In genomic region chr5:173742432-173742816, GRCh38 we compare ENCODE assay signal across 12 cellular contexts.
A peak's percentile ranks its signal among the peaks of the same experiment; 100 is the strongest.
DNase-seq lines count a peak whose midpoint lies in the region; ATAC-seq, FAIRE-seq and TF ChIP-seq lines count a peak whose summit lies in the region.
"Had no signal": no experiment of that assay in that cellular context is flagged by ENCODE, and none has a peak within 500 bp of the region (broad histone marks: within the 10 kb centered on the region; RNA-seq: fewer than 3 reads in every experiment).

No MANE protein-coding gene starts in this region.

- ATAC-seq in activated CD8-positive, alpha-beta T cell treated with anti-CD3 and anti-CD28 coated beads for 36 hours, result peak; percentile 69
- no peak for ATAC-seq in activated CD8-positive, alpha-beta T cell treated with anti-CD3 and anti-CD28 coated beads, Interleukin-2, amount 10 ng/mL, durations not matched to agents 7 days and 5 days
- ATAC-seq in GM21529 (IDR thresholded peaks at IDR 0.05; ENCODE audit: unreplicated experiment), result peak; percentile 63
- peak; percentile 82 for ATAC-seq in HG03354 (IDR thresholded peaks at IDR 0.05; ENCODE audit: poor library complexity, severe bottlenecking, unreplicated experiment)
- ATAC-seq in stimulated activated effector memory CD8-positive, alpha-beta T cell treated with anti-CD3 and anti-CD28 coated beads, Interleukin-12 subunit alpha, Interleukin-12 subunit beta, amount 100 ng/mL, for 72 hours, result peak; percentile 62
- ATAC-seq: body of pancreas had no signal

- no peaks in the 10 kb centered on the region for H3K36me3 Mint-ChIP-seq in activated CD8-positive, alpha-beta T cell treated with anti-CD3 and anti-CD28 coated beads for 36 hours (ENCODE audit: low read depth)
- no peaks in the 10 kb centered on the region for H3K36me3 Mint-ChIP-seq in activated CD8-positive, alpha-beta T cell treated with anti-CD3 and anti-CD28 coated beads, Interleukin-2, amount 10 ng/mL, durations not matched to agents 7 days and 5 days (ENCODE audit: low read depth)
- no peaks in the 10 kb centered on the region for H3K36me3 Mint-ChIP-seq in stimulated activated effector memory CD8-positive, alpha-beta T cell treated with anti-CD3 and anti-CD28 coated beads, Interleukin-12 subunit alpha, Interleukin-12 subunit beta, amount 100 ng/mL, for 72 hours
- H3K36me3 Mint-ChIP-seq in activated T-helper 2 cell treated with anti-CD3 and anti-CD28 coated beads, Interferon-gamma antibody, Interleukin-2, Interleukin-4, amounts not matched to agents 10 μg/mL and 5 μg/mL and 100 μg/mL, durations not matched to agents 14 hours and 24 hours and 36 hours (ENCODE audit: low read depth), result no peaks in the 10 kb centered on the region

- H3K27ac ChIP-seq in substantia nigra (ENCODE audit: low read depth, low read length, poor library complexity, severe bottlenecking), result no peak overlapping the region
- H3K27ac ChIP-seq: body of pancreas, VCaP had no signal

- no peaks in the 10 kb centered on the region for H3K9me3 Mint-ChIP-seq in activated CD8-positive, alpha-beta T cell treated with anti-CD3 and anti-CD28 coated beads for 36 hours
- no peaks in the 10 kb centered on the region for H3K9me3 Mint-ChIP-seq in activated CD8-positive, alpha-beta T cell treated with anti-CD3 and anti-CD28 coated beads, Interleukin-2, amount 10 ng/mL, durations not matched to agents 7 days and 5 days (ENCODE audit: insufficient read depth)
- H3K9me3 Mint-ChIP-seq in stimulated activated effector memory CD8-positive, alpha-beta T cell treated with anti-CD3 and anti-CD28 coated beads, Interleukin-12 subunit alpha, Interleukin-12 subunit beta, amount 100 ng/mL, for 72 hours, result no peaks in the 10 kb centered on the region
- no peaks in the 10 kb centered on the region for H3K9me3 Mint-ChIP-seq in activated T-helper 2 cell treated with anti-CD3 and anti-CD28 coated beads, Interferon-gamma antibody, Interleukin-2, Interleukin-4, amounts not matched to agents 10 μg/mL and 5 μg/mL and 100 μg/mL, durations not matched to agents 14 hours and 24 hours and 36 hours

- H3K27me3 Mint-ChIP-seq in activated CD8-positive, alpha-beta T cell treated with anti-CD3 and anti-CD28 coated beads for 36 hours, result no peaks in the 10 kb centered on the region
- H3K27me3 Mint-ChIP-seq in activated CD8-positive, alpha-beta T cell treated with anti-CD3 and anti-CD28 coated beads, Interleukin-2, amount 10 ng/mL, durations not matched to agents 7 days and 5 days (ENCODE audit: low read depth), result no peaks in the 10 kb centered on the region
- H3K27me3 Mint-ChIP-seq in activated T-helper 2 cell treated with anti-CD3 and anti-CD28 coated beads, Interferon-gamma antibody, Interleukin-2, Interleukin-4, amounts not matched to agents 10 μg/mL and 5 μg/mL and 100 μg/mL, durations not matched to agents 14 hours and 24 hours and 36 hours (ENCODE audit: low read depth), result no peaks in the 10 kb centered on the region

- intact Hi-C loops in activated CD8-positive, alpha-beta T cell treated with anti-CD3 and anti-CD28 coated beads for 36 hours (cut with micrococcal nuclease), result no loop called here
- intact Hi-C loops in activated T-helper 2 cell treated with anti-CD3 and anti-CD28 coated beads, Interferon-gamma antibody, Interleukin-2, Interleukin-4, amounts not matched to agents 10 μg/mL and 5 μg/mL and 100 μg/mL, durations not matched to agents 14 hours and 24 hours and 36 hours (cut with micrococcal nuclease), result no loop called here

- DNase-seq in activated CD8-positive, alpha-beta T cell treated with anti-CD3 and anti-CD28 coated beads for 36 hours, result peak; percentile 20
- no peak for DNase-seq in activated CD8-positive, alpha-beta T cell treated with anti-CD3 and anti-CD28 coated beads, Interleukin-2, amount 10 ng/mL, durations not matched to agents 7 days and 5 days
- DNase-seq in stimulated activated effector memory CD8-positive, alpha-beta T cell treated with anti-CD3 and anti-CD28 coated beads, Interleukin-12 subunit alpha, Interleukin-12 subunit beta, amount 100 ng/mL, for 72 hours (ENCODE audit: low spot score in 2 of 2), result no peak
- DNase-seq in substantia nigra (lab: John Stamatoyannopoulos, UW), result no peak
- DNase-seq in activated T-helper 2 cell treated with anti-CD3 and anti-CD28 coated beads, Interferon-gamma antibody, Interleukin-2, Interleukin-4, amounts not matched to agents 10 μg/mL and 5 μg/mL and 100 μg/mL, durations not matched to agents 14 hours and 24 hours and 36 hours (ENCODE audit: low spot score), result no peak
- DNase-seq in frontal cortex (ENCODE audit: low spot score in 2 of 2), result no peak
- DNase-seq: ACHN, body of pancreas, KBM-7 had no signal

- H3K4me1 Mint-ChIP-seq in activated CD8-positive, alpha-beta T cell treated with anti-CD3 and anti-CD28 coated beads for 36 hours (ENCODE audit: low read depth), result peaks cover 4% of the 10 kb centered on the region
- H3K4me1 Mint-ChIP-seq in activated CD8-positive, alpha-beta T cell treated with anti-CD3 and anti-CD28 coated beads, Interleukin-2, amount 10 ng/mL, durations not matched to agents 7 days and 5 days (ENCODE audit: low read depth), result no peaks in the 10 kb centered on the region
- peaks cover 5% of the 10 kb centered on the region for H3K4me1 Mint-ChIP-seq in stimulated activated effector memory CD8-positive, alpha-beta T cell treated with anti-CD3 and anti-CD28 coated beads, Interleukin-12 subunit alpha, Interleukin-12 subunit beta, amount 100 ng/mL, for 72 hours
- H3K4me1 Mint-ChIP-seq in activated T-helper 2 cell treated with anti-CD3 and anti-CD28 coated beads, Interferon-gamma antibody, Interleukin-2, Interleukin-4, amounts not matched to agents 10 μg/mL and 5 μg/mL and 100 μg/mL, durations not matched to agents 14 hours and 24 hours and 36 hours (ENCODE audit: low read depth), result no peaks in the 10 kb centered on the region

- no peak overlapping the region for H3K27ac Mint-ChIP-seq in activated CD8-positive, alpha-beta T cell treated with anti-CD3 and anti-CD28 coated beads for 36 hours
- H3K27ac Mint-ChIP-seq in activated CD8-positive, alpha-beta T cell treated with anti-CD3 and anti-CD28 coated beads, Interleukin-2, amount 10 ng/mL, durations not matched to agents 7 days and 5 days, result no peak overlapping the region
- no peak overlapping the region for H3K27ac Mint-ChIP-seq in stimulated activated effector memory CD8-positive, alpha-beta T cell treated with anti-CD3 and anti-CD28 coated beads, Interleukin-12 subunit alpha, Interleukin-12 subunit beta, amount 100 ng/mL, for 72 hours
- H3K27ac Mint-ChIP-seq in activated T-helper 2 cell treated with anti-CD3 and anti-CD28 coated beads, Interferon-gamma antibody, Interleukin-2, Interleukin-4, amounts not matched to agents 10 μg/mL and 5 μg/mL and 100 μg/mL, durations not matched to agents 14 hours and 24 hours and 36 hours, result no peak overlapping the region

- FAIRE-seq in frontal cortex (lab: Jason Lieb, UNC), result no peak

- CTCF ChIA-PET in activated CD8-positive, alpha-beta T cell treated with anti-CD3 and anti-CD28 coated beads for 36 hours (lab: Charles Lee), result no interaction called here
- CTCF ChIA-PET in activated CD8-positive, alpha-beta T cell treated with anti-CD3 and anti-CD28 coated beads, Interleukin-2, amount 10 ng/mL, durations not matched to agents 7 days and 5 days (lab: Charles Lee), result no interaction called here

- TF ChIP-seq CTCF in activated CD8-positive, alpha-beta T cell treated with anti-CD3 and anti-CD28 coated beads for 36 hours (IDR thresholded peaks at IDR 0.05), result no peak

- no peak overlapping the region for H3K4me3 Mint-ChIP-seq in activated CD8-positive, alpha-beta T cell treated with anti-CD3 and anti-CD28 coated beads for 36 hours
- H3K4me3 Mint-ChIP-seq in activated CD8-positive, alpha-beta T cell treated with anti-CD3 and anti-CD28 coated beads, Interleukin-2, amount 10 ng/mL, durations not matched to agents 7 days and 5 days, result no peak overlapping the region
- no peak overlapping the region for H3K4me3 Mint-ChIP-seq in stimulated activated effector memory CD8-positive, alpha-beta T cell treated with anti-CD3 and anti-CD28 coated beads, Interleukin-12 subunit alpha, Interleukin-12 subunit beta, amount 100 ng/mL, for 72 hours
- no peak overlapping the region for H3K4me3 Mint-ChIP-seq in activated T-helper 2 cell treated with anti-CD3 and anti-CD28 coated beads, Interferon-gamma antibody, Interleukin-2, Interleukin-4, amounts not matched to agents 10 μg/mL and 5 μg/mL and 100 μg/mL, durations not matched to agents 14 hours and 24 hours and 36 hours (ENCODE audit: low read depth)

- POLR2A ChIA-PET in activated CD8-positive, alpha-beta T cell treated with anti-CD3 and anti-CD28 coated beads for 36 hours (lab: Charles Lee), result no interaction called here
- POLR2A ChIA-PET in activated CD8-positive, alpha-beta T cell treated with anti-CD3 and anti-CD28 coated beads, Interleukin-2, amount 10 ng/mL, durations not matched to agents 7 days and 5 days (lab: Charles Lee), result no interaction called here
